Comparison of ENCODE assay signal across 20 cellular contexts in genomic region chr14:69231486-69231885, GRCh38.
"Had no signal": no experiment of that assay in that cellular context is flagged by ENCODE, and none has a peak within 500 bp of the region (broad histone marks: within the 10 kb centered on the region; RNA-seq: fewer than 3 reads in every experiment).

No MANE protein-coding gene starts in this region.

- H3K27me3 Mint-ChIP-seq: activated CD4-positive, alpha-beta T cell treated with anti-CD3 and anti-CD28 coated beads for 36 hours; activated naive CD8-positive, alpha-beta T cell; effector memory CD8-positive, alpha-beta T cell; memory B cell; naive thymus-derived CD4-positive, alpha-beta T cell; stimulated activated naive B cell treated with anti-CD40 and anti-IgM and Interleukin-4, amounts not matched to agents 10 μg/mL and 1 μg/mL and 100 μg/mL, for 72 hours had no signal

- H3K4me1 Mint-ChIP-seq: memory B cell; stimulated activated naive B cell treated with anti-CD40 and anti-IgM and Interleukin-4, amounts not matched to agents 10 μg/mL and 1 μg/mL and 100 μg/mL, for 72 hours; WTC11 had no signal

- H3K27me3 ChIP-seq: left lung, neural progenitor cell, suprapubic skin, transverse colon, uterus had no signal

- H3K4me1 ChIP-seq: left lung, neural progenitor cell, suprapubic skin, transverse colon had no signal

- H3K4me3 ChIP-seq: left lung, mucosa of descending colon, neural progenitor cell, suprapubic skin, transverse colon, uterus had no signal

- H3K27ac Mint-ChIP-seq: activated CD4-positive, alpha-beta T cell treated with anti-CD3 and anti-CD28 coated beads for 36 hours; activated naive CD8-positive, alpha-beta T cell; activated T-helper 1 cell treated with anti-CD3 and anti-CD28 coated beads, Interleukin-12 subunit alpha, Interleukin-12 subunit beta, Interleukin-2, Interleukin-4 antibody, amounts not matched to agents 30 ng/mL and 10 ng/mL and 1 ng/mL, durations not matched to agents 14 hours and 24 hours and 36 hours; effector memory CD8-positive, alpha-beta T cell; memory B cell; neural progenitor cell; stimulated activated naive B cell treated with anti-CD40 and anti-IgM and Interleukin-4, amounts not matched to agents 10 μg/mL and 1 μg/mL and 100 μg/mL, for 72 hours; T-helper 2 cell treated with Interferon-gamma antibody and Interleukin-4, amounts not matched to agents 5 μg/mL and 100 μg/mL, for 36 hours; WTC11 had no signal

- H3K36me3 ChIP-seq: neural progenitor cell, uterus had no signal

- ATAC-seq: activated CD4-positive, alpha-beta T cell treated with anti-CD3 and anti-CD28 coated beads for 36 hours; effector memory CD8-positive, alpha-beta T cell; left lung; mucosa of descending colon; naive thymus-derived CD4-positive, alpha-beta T cell; stimulated activated naive B cell treated with anti-CD40 and anti-IgM and Interleukin-4, amounts not matched to agents 10 μg/mL and 1 μg/mL and 100 μg/mL, for 72 hours; WTC11 had no signal

- H3K9me3 ChIP-seq: left lung, mucosa of descending colon, suprapubic skin, transverse colon, uterus had no signal

- H3K4me3 Mint-ChIP-seq: activated CD4-positive, alpha-beta T cell treated with anti-CD3 and anti-CD28 coated beads for 36 hours; activated naive CD8-positive, alpha-beta T cell; activated T-helper 1 cell treated with anti-CD3 and anti-CD28 coated beads, Interleukin-12 subunit alpha, Interleukin-12 subunit beta, Interleukin-2, Interleukin-4 antibody, amounts not matched to agents 30 ng/mL and 10 ng/mL and 1 ng/mL, durations not matched to agents 14 hours and 24 hours and 36 hours; effector memory CD8-positive, alpha-beta T cell; memory B cell; naive thymus-derived CD4-positive, alpha-beta T cell; neural progenitor cell; stimulated activated naive B cell treated with anti-CD40 and anti-IgM and Interleukin-4, amounts not matched to agents 10 μg/mL and 1 μg/mL and 100 μg/mL, for 72 hours; T-helper 2 cell treated with Interferon-gamma antibody and Interleukin-4, amounts not matched to agents 5 μg/mL and 100 μg/mL, for 36 hours; WTC11 had no signal

- H3K9me3 Mint-ChIP-seq: activated T-helper 1 cell treated with anti-CD3 and anti-CD28 coated beads, Interleukin-12 subunit alpha, Interleukin-12 subunit beta, Interleukin-2, Interleukin-4 antibody, amounts not matched to agents 30 ng/mL and 10 ng/mL and 1 ng/mL, durations not matched to agents 14 hours and 24 hours and 36 hours; effector memory CD8-positive, alpha-beta T cell; memory B cell; naive thymus-derived CD4-positive, alpha-beta T cell; neural progenitor cell; stimulated activated naive B cell treated with anti-CD40 and anti-IgM and Interleukin-4, amounts not matched to agents 10 μg/mL and 1 μg/mL and 100 μg/mL, for 72 hours; T-helper 2 cell treated with Interferon-gamma antibody and Interleukin-4, amounts not matched to agents 5 μg/mL and 100 μg/mL, for 36 hours; WTC11 had no signal

- H3K27ac ChIP-seq: left lung, neural progenitor cell, suprapubic skin, transverse colon, uterus had no signal

- DNase-seq: activated CD4-positive, alpha-beta T cell treated with anti-CD3 and anti-CD28 coated beads for 36 hours; activated CD4-positive, alpha-beta T cell treated with anti-CD3 and anti-CD28 coated beads, Interleukin-2, amount 50 U/mL, for 48 hours; activated T-cell treated with anti-CD3 and anti-CD28 coated beads for 4 hours; dermis blood vessel endothelial cell; effector memory CD8-positive, alpha-beta T cell; foreskin fibroblast; hypothalamus; left lung; mucosa of descending colon; naive thymus-derived CD4-positive, alpha-beta T cell; stimulated activated naive B cell treated with anti-CD40 and anti-IgM and Interleukin-4, amounts not matched to agents 10 μg/mL and 1 μg/mL and 100 μg/mL, for 72 hours; transverse colon; uterus had no signal
